ENCODE assay signal across 12 cellular contexts in genomic region chr6:16391451-16391912, GRCh38.
DNase-seq lines count a peak whose midpoint lies in the region; ATAC-seq and TF ChIP-seq lines count a peak whose summit lies in the region.
"Had no signal": no experiment of that assay in that cellular context is flagged by ENCODE, and none has a peak within 500 bp of the region (broad histone marks: within the 10 kb centered on the region; RNA-seq: fewer than 3 reads in every experiment).

No MANE protein-coding gene starts in this region.

- no peak overlapping the region for H3K27ac ChIP-seq in A673 (ENCODE audit: low read depth, low read length, poor library complexity, severe bottlenecking)

- H3K9me3 Mint-ChIP-seq in central memory CD8-positive, alpha-beta T cell, result no peaks in the 10 kb centered on the region
- no peaks in the 10 kb centered on the region for H3K9me3 Mint-ChIP-seq in stimulated activated effector memory CD8-positive, alpha-beta T cell treated with anti-CD3 and anti-CD28 coated beads, Interleukin-12 subunit alpha, Interleukin-12 subunit beta, amount 100 ng/mL, for 72 hours
- H3K9me3 Mint-ChIP-seq: CD8-positive, alpha-beta T cell had no signal

- CTCF ChIA-PET in A673 (lab: Charles Lee), result no interaction called here

- no peaks in the 10 kb centered on the region for H3K27me3 ChIP-seq in A673 (replicated peaks; ENCODE audit: insufficient read depth, low read depth, low read length, poor library complexity)

- TF ChIP-seq CTCF in A673 (conservative IDR thresholded peaks at IDR 0.05; ENCODE audit: low read depth, low read length), result no peak

- no peak for ATAC-seq in central memory CD8-positive, alpha-beta T cell (replicated peaks; ENCODE audit: extremely low read depth, poor library complexity, severe bottlenecking)
- ATAC-seq in stimulated activated effector memory CD8-positive, alpha-beta T cell treated with anti-CD3 and anti-CD28 coated beads, Interleukin-12 subunit alpha, Interleukin-12 subunit beta, amount 100 ng/mL, for 72 hours, result no peak
- no peak for ATAC-seq in HG03460 (IDR thresholded peaks at IDR 0.05; ENCODE audit: unreplicated experiment)
- ATAC-seq: CD8-positive, alpha-beta T cell had no signal

- no TSS peak for BruUV-seq in A673 (replicated peaks; lab: Mats Ljungman, UMichigan)

- peak overlapping the region; percentile 55 for H3K27ac Mint-ChIP-seq in central memory CD8-positive, alpha-beta T cell (ENCODE audit: low read depth)
- peak overlapping the region; percentile 14 for H3K27ac Mint-ChIP-seq in stimulated activated effector memory CD8-positive, alpha-beta T cell treated with anti-CD3 and anti-CD28 coated beads, Interleukin-12 subunit alpha, Interleukin-12 subunit beta, amount 100 ng/mL, for 72 hours
- H3K27ac Mint-ChIP-seq: CD8-positive, alpha-beta T cell had no signal

- H3K4me1 ChIP-seq in A673 (ENCODE audit: insufficient read depth, low read length, poor library complexity, severe bottlenecking), result no peaks in the 10 kb centered on the region

- intact Hi-C loops in A673 (cut with micrococcal nuclease; ENCODE audit: unreplicated experiment), result no loop called here

- H3K9me3 ChIP-seq in A673 (ENCODE audit: low read depth, low read length, poor library complexity, severe bottlenecking), result no peaks in the 10 kb centered on the region

- no peak overlapping the region for H3K4me3 Mint-ChIP-seq in central memory CD8-positive, alpha-beta T cell
- H3K4me3 Mint-ChIP-seq in stimulated activated effector memory CD8-positive, alpha-beta T cell treated with anti-CD3 and anti-CD28 coated beads, Interleukin-12 subunit alpha, Interleukin-12 subunit beta, amount 100 ng/mL, for 72 hours, result no peak overlapping the region
- H3K4me3 Mint-ChIP-seq: CD8-positive, alpha-beta T cell had no signal

- POLR2A ChIA-PET in A673 (lab: Charles Lee; ENCODE audit: low non-redundant PET), result no interaction called here

- H3K36me3 Mint-ChIP-seq in central memory CD8-positive, alpha-beta T cell (ENCODE audit: insufficient read depth), result peaks cover 11% of the 10 kb centered on the region
- peaks cover 24% of the 10 kb centered on the region for H3K36me3 Mint-ChIP-seq in stimulated activated effector memory CD8-positive, alpha-beta T cell treated with anti-CD3 and anti-CD28 coated beads, Interleukin-12 subunit alpha, Interleukin-12 subunit beta, amount 100 ng/mL, for 72 hours

- peaks cover 6% of the 10 kb centered on the region for H3K4me1 Mint-ChIP-seq in central memory CD8-positive, alpha-beta T cell
- peaks cover under 1% of the 10 kb centered on the region for H3K4me1 Mint-ChIP-seq in stimulated activated effector memory CD8-positive, alpha-beta T cell treated with anti-CD3 and anti-CD28 coated beads, Interleukin-12 subunit alpha, Interleukin-12 subunit beta, amount 100 ng/mL, for 72 hours

- H3K27me3 Mint-ChIP-seq in central memory CD8-positive, alpha-beta T cell, result no peaks in the 10 kb centered on the region

- no peak overlapping the region for H3K4me3 ChIP-seq in A673 (ENCODE audit: low read depth, low read length, poor library complexity, severe bottlenecking)

- DNase-seq in ELR (ENCODE audit: low read depth) (peak; percentile 9), kidney glomerular epithelial cell (lab: John Stamatoyannopoulos, UW) (peak; percentile 34), A673 (ENCODE audit: low spot score) (no peak), NCI-H774 (lab: John Stamatoyannopoulos, UW) (no peak), SIG-M5 treated with dmso at 0.1 percent for 504 hours (lab: John Stamatoyannopoulos, UW; ENCODE audit: unreplicated experiment) (no peak)
- DNase-seq in central memory CD8-positive, alpha-beta T cell (ENCODE audit: low spot score in 2 of 2), result no peak
- no peak for DNase-seq in stimulated activated effector memory CD8-positive, alpha-beta T cell treated with anti-CD3 and anti-CD28 coated beads, Interleukin-12 subunit alpha, Interleukin-12 subunit beta, amount 100 ng/mL, for 72 hours (ENCODE audit: low spot score in 2 of 2)
- DNase-seq: activated CD4-positive, alpha-beta T cell treated with anti-CD3 and anti-CD28 coated beads, Interleukin-2, amount 50 U/mL, for 4 hours; CD8-positive, alpha-beta T cell; cerebellar nuclear complex; stimulated activated CD4-positive, alpha-beta T cell treated with anti-CD3 and anti-CD28 coated beads, Interleukin-1b, Interleukin-23, amount 100 ng/mL, for 48 hours had no signal

- H3K36me3 ChIP-seq in A673 (ENCODE audit: insufficient read depth, low read length, poor library complexity, severe bottlenecking), result no peaks in the 10 kb centered on the region

Comparison
In these comparisons a context has a peak if more than half of its experiments do, and no peak if none do; other contexts are left out.
1. DNase-seq: peak in ELR (single experiment) and kidney glomerular epithelial cell (single experiment); none in central memory CD8-positive, alpha-beta T cell (0 of 2), stimulated activated effector memory CD8-positive, alpha-beta T cell treated with anti-CD3 and anti-CD28 coated beads, Interleukin-12 subunit alpha, Interleukin-12 subunit beta, amount 100 ng/mL, for 72 hours (0 of 2), A673 (single experiment), NCI-H774 (single experiment) and SIG-M5 treated with dmso at 0.1 percent for 504 hours (single experiment).